ENCODE assay signal across 8 cellular contexts in genomic region chr16:57092786-57093301, GRCh38. TPM values are rescaled to one million over a fixed set of nuclear protein-coding genes. Genes with fewer than 3 reads are reported as not detected.
DNase-seq lines count a peak whose midpoint lies in the region; ATAC-seq and TF ChIP-seq lines count a peak whose summit lies in the region.

No MANE protein-coding gene starts in this region.

- no peaks in the 10 kb centered on the region for H3K27me3 Mint-ChIP-seq in Caco-2 (ENCODE audit: insufficient read depth, unreplicated experiment)

- H3K27me3 ChIP-seq in Caco-2 (replicated peaks; ENCODE audit: control insufficient read depth, insufficient read depth, low read length): no peaks in the 10 kb centered on the region
- H3K27me3 ChIP-seq in HAP-1 (ENCODE audit: low read depth): no peaks in the 10 kb centered on the region
- no peaks in the 10 kb centered on the region for H3K27me3 ChIP-seq in RWPE2 (ENCODE audit: insufficient read depth, poor library complexity, severe bottlenecking)
- H3K27me3 ChIP-seq in iPS DF 6.9 (ENCODE audit: control insufficient read depth, insufficient read depth, low read length): no peaks in the 10 kb centered on the region
- H3K27me3 ChIP-seq in skeletal muscle tissue (ENCODE audit: control insufficient read depth in 3 of 3, insufficient read depth in 3 of 3, low read length in 3 of 3): no peaks in the 10 kb centered on the region

- POLR2A ChIA-PET in Caco-2 (lab: Charles Lee): interaction anchor here (0.9 to 1.5 kb wide), 2 partner anchors 17 to 93 kb away, joined by 8 to 9 read pairs; partner anchors contain the start of genes PSME3IP1 and RSPRY1

- H3K27ac ChIP-seq in RWPE2 (ENCODE audit: poor library complexity, severe bottlenecking) (peak overlapping the region; percentile 59), adipose tissue (ENCODE audit: low read depth, low read length) (peak overlapping the region; percentile 73), iPS DF 6.9 (ENCODE audit: low read length) (no peak overlapping the region), skeletal muscle tissue (ENCODE audit: low read depth, low read length) (no peak overlapping the region)

- peak overlapping the region; percentile 85 for H3K4me3 ChIP-seq in Caco-2 (ENCODE audit: low read depth, low read length)
- peak overlapping the region; percentile 50 for H3K4me3 ChIP-seq in HAP-1
- peak overlapping the region; percentile 90 for H3K4me3 ChIP-seq in RWPE2 (ENCODE audit: severe bottlenecking)
- peak overlapping the region; percentile 93 for H3K4me3 ChIP-seq in iPS DF 6.9 (ENCODE audit: low read length)
- H3K4me3 ChIP-seq in skeletal muscle tissue (ENCODE audit: low read length in 3 of 3): peak overlapping the region; percentile 66 to 77 (median 73)

- H3K4me1 ChIP-seq in Caco-2 (peaks cover 14% of the 10 kb centered on the region), HAP-1 (peaks cover 12% of the 10 kb centered on the region), RWPE2 (ENCODE audit: insufficient read depth, poor library complexity, severe bottlenecking) (no peaks in the 10 kb centered on the region), iPS DF 6.9 (ENCODE audit: control insufficient read depth, insufficient read depth, low read length) (no peaks in the 10 kb centered on the region), skeletal muscle tissue (ENCODE audit: control insufficient read depth in 3 of 3, insufficient read depth in 3 of 3, low read length in 3 of 3) (peaks cover 21 to 25% (median 22%) of the 10 kb centered on the region in 3 donors)

- H3K9ac ChIP-seq in skeletal muscle tissue (ENCODE audit: low read depth in 1 of 3, low read length in 3 of 3): peak overlapping the region in 2 of 3 donors; percentile 10 to 77

- DNase-seq in Caco-2: peak in 1 of 2 experiments; percentile 81
- DNase-seq in HAP-1 (ENCODE audit: low spot score in 2 of 2): peak; percentile 19 to 69
- DNase-seq in RWPE2 (ENCODE audit: low spot score): no peak
- no peak for DNase-seq in iPS DF 6.9 (ENCODE audit: low read depth, low spot score)
- no peak for DNase-seq in GF-D8 (lab: John Stamatoyannopoulos, UW)

- no TSS peak for BruUV-seq in Caco-2 (replicated peaks; lab: Mats Ljungman, UMichigan)

- WGBS in adipose tissue, 3 donors: 0 to 1% (median 1%) methylated on average over 36 to 50 of the region's 51 CpGs
- WGBS in iPS DF 6.9 (ENCODE audit: insufficient coverage, insufficient read length): no CpG with 5 or more reads among the region's 51 CpGs

- peak overlapping the region; percentile 77 for H3K4me3 Mint-ChIP-seq in Caco-2 (ENCODE audit: unreplicated experiment)

- no peak overlapping the region for H3K27ac Mint-ChIP-seq in Caco-2 (ENCODE audit: unreplicated experiment)

- in situ Hi-C loops in HAP-1 (cut with MboI; ENCODE audit: low sequenced_read_pairs): no loop called here

- intact Hi-C loops in Caco-2 (cut with micrococcal nuclease; ENCODE audit: unreplicated experiment): loop anchor here (2.0 to 5.0 kb wide), 3 partner anchors 54 to 204 kb away; no protein-coding TSS in a partner anchor

- H3K9me3 ChIP-seq in Caco-2 (no peaks in the 10 kb centered on the region), HAP-1 (no peaks in the 10 kb centered on the region), RWPE2 (ENCODE audit: severe bottlenecking) (no peaks in the 10 kb centered on the region), iPS DF 6.9 (ENCODE audit: control insufficient read depth, insufficient read depth, low read length) (no peaks in the 10 kb centered on the region), skeletal muscle tissue (ENCODE audit: control insufficient read depth in 3 of 3, low read length in 3 of 3) (no peaks in the 10 kb centered on the region)

- H3K9me3 Mint-ChIP-seq in Caco-2 (ENCODE audit: unreplicated experiment): no peaks in the 10 kb centered on the region

- peaks cover 5% of the 10 kb centered on the region for H3K36me3 Mint-ChIP-seq in Caco-2 (ENCODE audit: insufficient read depth, unreplicated experiment)

- TF ChIP-seq CTCF in Caco-2 (IDR thresholded peaks at IDR 0.05; ENCODE audit: insufficient read depth in 1 of 2, low read depth in 1 of 2, low read length in 1 of 2, severe bottlenecking in 1 of 2, unreplicated experiment in 1 of 2) (peak; percentile 50 to 87), RWPE2 (IDR thresholded peaks at IDR 0.05; ENCODE audit: poor library complexity, severe bottlenecking) (peak; percentile 94)

- H3K4me1 Mint-ChIP-seq in Caco-2 (ENCODE audit: low read depth, unreplicated experiment): peaks cover 12% of the 10 kb centered on the region

- peaks cover 1% of the 10 kb centered on the region; the same call in 1 of the 2 replicates for H3K36me3 ChIP-seq in Caco-2 (ENCODE audit: control insufficient read depth, insufficient read depth, low read length)
- H3K36me3 ChIP-seq in HAP-1 (replicated peaks): no peaks in the 10 kb centered on the region
- H3K36me3 ChIP-seq in RWPE2 (ENCODE audit: low read depth): no peaks in the 10 kb centered on the region
- no peaks in the 10 kb centered on the region for H3K36me3 ChIP-seq in iPS DF 6.9 (ENCODE audit: control insufficient read depth, insufficient read depth, low read length)
- no peaks in the 10 kb centered on the region for H3K36me3 ChIP-seq in skeletal muscle tissue (ENCODE audit: control insufficient read depth in 3 of 3, insufficient read depth in 3 of 3, low read length in 3 of 3)

- CTCF ChIA-PET in Caco-2 (lab: Charles Lee): interaction anchor here (0.6 to 3.1 kb wide), 23 partner anchors 9 to 1053 kb away, joined by 3 to 19 read pairs (median 4); partner anchors contain the start of gene PSME3IP1

- ATAC-seq in RWPE2 (ENCODE audit: low read depth) (peak; percentile 20), HG03571 (IDR thresholded peaks at IDR 0.05; ENCODE audit: unreplicated experiment) (no peak)

RNA-seq across cellular contexts. Expression of gene CPNE2, which starts 0.5 kb away (rescaled TPM):
- total RNA-seq in Caco-2 (2022): 37.7 and 46.3 TPM in 2 replicates
- polyA plus RNA-seq in adipose tissue: 10 to 100 TPM; 10.1 to 45.8 (median 41.9) TPM
- 8.9 TPM for total RNA-seq in skeletal muscle tissue

Comparison
In these comparisons a context has a peak if more than half of its experiments do, and no peak if none do; other contexts are left out.
1. DNase-seq: peak in HAP-1 (2 of 2); none in RWPE2 (single experiment), iPS DF 6.9 (single experiment) and GF-D8 (single experiment).
2. H3K27ac ChIP-seq: peak in RWPE2 (single experiment) and adipose tissue (single experiment); none in iPS DF 6.9 (single experiment) and skeletal muscle tissue (single experiment).
3. Peak in every context shown above with its lines, with median percentiles within 50 percentile points of each other: H3K4me3 ChIP-seq.